In genomic region chr3:64680334-64680733, GRCh38 we compare ENCODE assay signal across 9 cellular contexts. TPM values are rescaled to one million over a fixed set of nuclear protein-coding genes. Genes with fewer than 3 reads are reported as not detected.
"Had no signal": no experiment of that assay in that cellular context is flagged by ENCODE, and none has a peak within 500 bp of the region (broad histone marks: within the 10 kb centered on the region; RNA-seq: fewer than 3 reads in every experiment).

No MANE protein-coding gene starts in this region.

- H3K4me1 Mint-ChIP-seq: IgD-negative memory B cell had no signal

- H3K4me3 ChIP-seq: K562 had no signal

- H3K36me3 Mint-ChIP-seq: IgD-negative memory B cell had no signal

- H3K27ac Mint-ChIP-seq: IgD-negative memory B cell had no signal

- H3K9ac ChIP-seq: KMS-11 had no signal

- H3K4me2 ChIP-seq: KMS-11 had no signal

- H3K27ac ChIP-seq: HL-60, KMS-11 had no signal

- FAIRE-seq: HepG2, HTR-8/SVneo, K562 had no signal

- DNase-seq: IMR-90, KBM-7, KG1 had no signal

- H3K4me3 Mint-ChIP-seq: IgD-negative memory B cell had no signal

- ATAC-seq: HepG2, K562 had no signal

RNA-seq across cellular contexts. Expression of gene ADAMTS9, which starts 7.5 kb away (rescaled TPM):
- polyA plus RNA-seq: IgD-negative memory B cell had no signal
